11 cellular contexts compared by ENCODE assay signal in the genomic region with DNA sequence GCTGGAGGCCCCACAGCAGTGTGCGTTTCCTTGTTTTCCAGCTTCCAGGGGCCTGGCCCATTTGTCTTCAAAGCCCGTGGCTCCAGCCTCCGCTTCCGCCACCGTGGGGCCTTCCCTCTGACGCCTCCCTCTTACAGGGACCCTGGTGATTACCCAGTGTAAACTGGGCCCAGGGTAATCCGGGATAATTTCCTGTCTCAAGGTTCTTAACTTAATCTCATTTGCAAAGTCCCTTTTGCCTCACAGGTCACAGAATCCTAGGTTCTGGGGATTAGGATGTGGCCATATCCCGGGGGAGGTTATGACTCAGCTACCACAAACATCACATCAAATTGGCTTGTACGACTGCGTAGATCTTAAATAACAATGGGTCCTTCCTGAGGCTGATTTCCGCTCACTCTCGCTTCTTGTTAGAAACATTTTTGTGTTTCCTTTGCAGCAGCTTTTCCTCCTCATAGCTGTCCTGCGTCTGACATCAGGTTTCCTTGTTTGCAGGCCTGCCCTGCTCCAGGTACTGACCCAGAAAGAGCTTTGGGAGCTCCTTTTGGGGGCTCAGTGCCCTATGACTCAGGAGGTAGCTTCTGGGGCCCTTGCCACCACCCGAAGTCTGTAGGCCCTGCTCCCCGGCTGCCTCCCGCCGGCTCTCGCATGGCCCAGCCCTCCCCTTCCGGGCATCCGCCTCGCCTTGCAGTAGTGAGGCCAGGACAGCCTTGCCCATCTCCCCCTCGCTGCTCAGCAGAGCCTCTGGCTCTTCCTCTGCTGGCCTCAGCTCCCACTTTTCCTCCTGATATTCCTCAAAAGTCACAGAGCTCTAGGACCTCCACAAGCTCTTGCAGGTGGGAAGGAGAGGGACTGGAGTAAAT.
DNase-seq lines count a peak whose midpoint lies in the region; ATAC-seq and TF ChIP-seq lines count a peak whose summit lies in the region.
"Had no signal": no experiment of that assay in that cellular context is flagged by ENCODE, and none has a peak within 500 bp of the region (broad histone marks: within the 10 kb centered on the region; RNA-seq: fewer than 3 reads in every experiment).

No MANE protein-coding gene starts in this region.

- no peak overlapping the region for H2AFZ ChIP-seq in mesenchymal stem cell (ENCODE audit: low read depth, low read length)

- no peaks in the 10 kb centered on the region for H3K36me3 ChIP-seq in endodermal cell (ENCODE audit: control insufficient read depth, insufficient read depth, low read length)
- H3K36me3 ChIP-seq in mesenchymal stem cell (ENCODE audit: control insufficient read depth in 1 of 2, insufficient read depth in 2 of 2, low read depth in 1 of 2, low read length in 2 of 2): no peaks in the 10 kb centered on the region
- no peaks in the 10 kb centered on the region for H3K36me3 ChIP-seq in aorta (ENCODE audit: control insufficient read depth in 1 of 2, insufficient read depth in 2 of 2, low read length in 1 of 2)

- H3K27me3 ChIP-seq in endodermal cell (ENCODE audit: control insufficient read depth, insufficient read depth, low read length, poor library complexity, severe bottlenecking): no peaks in the 10 kb centered on the region
- H3K27me3 ChIP-seq in mesenchymal stem cell (ENCODE audit: control insufficient read depth in 1 of 2, insufficient read depth in 1 of 2, low read length in 2 of 2): no peaks in the 10 kb centered on the region
- H3K27me3 ChIP-seq in aorta (ENCODE audit: control insufficient read depth in 1 of 2, insufficient read depth in 2 of 2, low read length in 1 of 2): no peaks in the 10 kb centered on the region

- ATAC-seq in aorta (ENCODE audit: low FRiP score) (peak; percentile 39), HG03378 (IDR thresholded peaks at IDR 0.05; ENCODE audit: unreplicated experiment) (no peak)
- ATAC-seq: A549 had no signal

- no peak for TF ChIP-seq CTCF in endodermal cell (conservative IDR thresholded peaks at IDR 0.05)

- H3K23ac ChIP-seq in mesenchymal stem cell (ENCODE audit: low read length in 2 of 2): no peak overlapping the region

- CTCF ChIA-PET in activated naive CD4-positive, alpha-beta T cell treated with anti-CD3 and anti-CD28 coated beads for 36 hours (lab: Charles Lee): interaction anchor here (0.6 kb wide), 1 partner anchor 24 kb away, joined by 3 read pairs; no protein-coding TSS in a partner anchor

- H3K4me1 Mint-ChIP-seq in endodermal cell: peaks cover 14% of the 10 kb centered on the region
- H3K4me1 Mint-ChIP-seq in activated naive CD4-positive, alpha-beta T cell treated with anti-CD3 and anti-CD28 coated beads for 36 hours (ENCODE audit: low read depth): no peaks in the 10 kb centered on the region

- H3K27me3 Mint-ChIP-seq in endodermal cell (ENCODE audit: insufficient read depth): peaks cover 6% of the 10 kb centered on the region
- no peaks in the 10 kb centered on the region for H3K27me3 Mint-ChIP-seq in activated naive CD4-positive, alpha-beta T cell treated with anti-CD3 and anti-CD28 coated beads for 36 hours (ENCODE audit: low read depth)

- H2BK120ac ChIP-seq in mesenchymal stem cell (ENCODE audit: low read depth, low read length): no peak overlapping the region

- no peak overlapping the region for H2BK12ac ChIP-seq in mesenchymal stem cell (ENCODE audit: low read length in 2 of 2)

- H3K27ac Mint-ChIP-seq in endodermal cell: peak overlapping the region; percentile 84
- H3K27ac Mint-ChIP-seq in activated naive CD4-positive, alpha-beta T cell treated with anti-CD3 and anti-CD28 coated beads for 36 hours: no peak overlapping the region
- H3K27ac Mint-ChIP-seq: natural killer cell treated with Interleukin-12 subunit alpha and Interleukin-12 subunit beta and Interleukin-15 and Interleukin-18, amount 100 ng/mL, for 72 hours; T-helper 2 cell treated with Interferon-gamma antibody and Interleukin-4, amounts not matched to agents 5 μg/mL and 100 μg/mL, for 36 hours had no signal

- H3K79me1 ChIP-seq in mesenchymal stem cell (replicated peaks; ENCODE audit: low read length, poor library complexity, severe bottlenecking): no peaks in the 10 kb centered on the region

- H3K4me1 ChIP-seq in endodermal cell (ENCODE audit: control insufficient read depth, insufficient read depth, low read length) (no peaks in the 10 kb centered on the region), mesenchymal stem cell (ENCODE audit: control insufficient read depth, insufficient read depth, low read depth, low read length) (no peaks in the 10 kb centered on the region), aorta (ENCODE audit: control insufficient read depth in 1 of 2, insufficient read depth in 2 of 2, low read length in 2 of 2) (no peaks in the 10 kb centered on the region)
- H3K4me1 ChIP-seq: A549 had no signal

- H2AK5ac ChIP-seq in mesenchymal stem cell (ENCODE audit: low read length, severe bottlenecking): no peak overlapping the region

- H3K4me2 ChIP-seq in mesenchymal stem cell (ENCODE audit: low read length, poor library complexity, severe bottlenecking): no peak overlapping the region
- H3K4me2 ChIP-seq: A549 had no signal

- intact Hi-C loops in aorta (cut with DNase I): no loop called here
- intact Hi-C loops in activated naive CD4-positive, alpha-beta T cell treated with anti-CD3 and anti-CD28 coated beads for 36 hours (cut with micrococcal nuclease): no loop called here

- H3K36me3 Mint-ChIP-seq in endodermal cell (ENCODE audit: low read depth): no peaks in the 10 kb centered on the region
- H3K36me3 Mint-ChIP-seq in activated naive CD4-positive, alpha-beta T cell treated with anti-CD3 and anti-CD28 coated beads for 36 hours (ENCODE audit: low read depth): no peaks in the 10 kb centered on the region
- H3K36me3 Mint-ChIP-seq: natural killer cell treated with Interleukin-12 subunit alpha and Interleukin-12 subunit beta and Interleukin-15 and Interleukin-18, amount 100 ng/mL, for 72 hours had no signal

- H3K18ac ChIP-seq in mesenchymal stem cell (ENCODE audit: low read depth in 1 of 2, low read length in 2 of 2): no peak overlapping the region

- H3K4me3 ChIP-seq in endodermal cell (ENCODE audit: low read length): no peak overlapping the region
- no peak overlapping the region for H3K4me3 ChIP-seq in mesenchymal stem cell (ENCODE audit: insufficient read depth in 1 of 2, low read depth in 1 of 2, low read length in 2 of 2)
- no peak overlapping the region for H3K4me3 ChIP-seq in aorta (ENCODE audit: low read length in 2 of 2)
- H3K4me3 ChIP-seq: A549 had no signal

- H3K9me3 Mint-ChIP-seq in endodermal cell: peaks cover 26% of the 10 kb centered on the region
- no peaks in the 10 kb centered on the region for H3K9me3 Mint-ChIP-seq in activated naive CD4-positive, alpha-beta T cell treated with anti-CD3 and anti-CD28 coated beads for 36 hours

- no peak overlapping the region for H3K14ac ChIP-seq in mesenchymal stem cell (ENCODE audit: low read length in 2 of 2)

- no peak overlapping the region for H3K4ac ChIP-seq in mesenchymal stem cell (ENCODE audit: low read depth in 1 of 2, low read length in 2 of 2)

- no peak overlapping the region for H3K27ac ChIP-seq in endodermal cell (ENCODE audit: low read depth, low read length)
- no peak overlapping the region for H3K27ac ChIP-seq in mesenchymal stem cell (ENCODE audit: low read length, poor library complexity, severe bottlenecking)
- no peak overlapping the region for H3K27ac ChIP-seq in aorta (ENCODE audit: low read depth in 1 of 2, low read length in 2 of 2)
- H3K27ac ChIP-seq: A549 had no signal

- no peak overlapping the region for H2BK15ac ChIP-seq in mesenchymal stem cell (ENCODE audit: low read depth, poor library complexity, severe bottlenecking)

- no peak overlapping the region for H4K91ac ChIP-seq in mesenchymal stem cell (ENCODE audit: low read length)

- DNase-seq in activated CD8-positive, alpha-beta memory T cell treated with anti-CD3 and anti-CD28 coated beads for 24 hours: peak; percentile 32
- no peak for DNase-seq in activated CD8-positive, alpha-beta memory T cell treated with anti-CD3 and anti-CD28 coated beads, Interleukin-2, amount 50 U/mL, for 4 hours
- DNase-seq in endodermal cell (peak; percentile 70), mesenchymal stem cell (peak; percentile 45), aorta (peak in 1 of 2 donors; percentile 72), DMS53 treated with DMSO at 0.1 percent for 48 hours (lab: John Stamatoyannopoulos, UW; ENCODE audit: unreplicated experiment) (no peak)
- DNase-seq in activated naive CD4-positive, alpha-beta T cell treated with anti-CD3 and anti-CD28 coated beads for 36 hours: no peak

- no peak overlapping the region for H4K8ac ChIP-seq in mesenchymal stem cell (ENCODE audit: low read length)

- WGBS in endodermal cell (ENCODE audit: insufficient coverage in 1 of 2, insufficient read length in 1 of 2), 2 experiments: 74 to 76% methylated on average over 8 to 22 of the region's 22 CpGs
- 69% methylated on average over 22 of the region's 22 CpGs for WGBS in mesenchymal stem cell
- 71 to 80% methylated on average over 19 to 22 of the region's 22 CpGs for WGBS in aorta, 2 donors

- H3K9ac ChIP-seq in endodermal cell (ENCODE audit: extremely low read depth, low read length, poor library complexity, severe bottlenecking) (no peak overlapping the region), mesenchymal stem cell (ENCODE audit: low read length) (no peak overlapping the region)

- H3K9me3 ChIP-seq in endodermal cell (ENCODE audit: control insufficient read depth, low read length) (peaks cover 10% of the 10 kb centered on the region), mesenchymal stem cell (ENCODE audit: control insufficient read depth, low read length) (no peaks in the 10 kb centered on the region), aorta (ENCODE audit: control insufficient read depth, low read length) (no peaks in the 10 kb centered on the region)
- H3K9me3 ChIP-seq: A549 had no signal

- no peak overlapping the region for H2BK5ac ChIP-seq in mesenchymal stem cell (ENCODE audit: low read depth, low read length, poor library complexity, severe bottlenecking)

- H3K4me3 Mint-ChIP-seq in endodermal cell: no peak overlapping the region
- H3K4me3 Mint-ChIP-seq in activated naive CD4-positive, alpha-beta T cell treated with anti-CD3 and anti-CD28 coated beads for 36 hours: no peak overlapping the region
- H3K4me3 Mint-ChIP-seq: natural killer cell treated with Interleukin-12 subunit alpha and Interleukin-12 subunit beta and Interleukin-15 and Interleukin-18, amount 100 ng/mL, for 72 hours; T-helper 2 cell treated with Interferon-gamma antibody and Interleukin-4, amounts not matched to agents 5 μg/mL and 100 μg/mL, for 36 hours had no signal

Comparison
In these comparisons a context has a peak if more than half of its experiments do, and no peak if none do; other contexts are left out.
1. DNase-seq: peak in activated CD8-positive, alpha-beta memory T cell treated with anti-CD3 and anti-CD28 coated beads for 24 hours (single experiment), endodermal cell (single experiment) and mesenchymal stem cell (single experiment); none in activated CD8-positive, alpha-beta memory T cell treated with anti-CD3 and anti-CD28 coated beads, Interleukin-2, amount 50 U/mL, for 4 hours (single experiment), activated naive CD4-positive, alpha-beta T cell treated with anti-CD3 and anti-CD28 coated beads for 36 hours (single experiment) and DMS53 treated with DMSO at 0.1 percent for 48 hours (single experiment).